8 cellular contexts compared by ENCODE assay signal in the genomic region with DNA sequence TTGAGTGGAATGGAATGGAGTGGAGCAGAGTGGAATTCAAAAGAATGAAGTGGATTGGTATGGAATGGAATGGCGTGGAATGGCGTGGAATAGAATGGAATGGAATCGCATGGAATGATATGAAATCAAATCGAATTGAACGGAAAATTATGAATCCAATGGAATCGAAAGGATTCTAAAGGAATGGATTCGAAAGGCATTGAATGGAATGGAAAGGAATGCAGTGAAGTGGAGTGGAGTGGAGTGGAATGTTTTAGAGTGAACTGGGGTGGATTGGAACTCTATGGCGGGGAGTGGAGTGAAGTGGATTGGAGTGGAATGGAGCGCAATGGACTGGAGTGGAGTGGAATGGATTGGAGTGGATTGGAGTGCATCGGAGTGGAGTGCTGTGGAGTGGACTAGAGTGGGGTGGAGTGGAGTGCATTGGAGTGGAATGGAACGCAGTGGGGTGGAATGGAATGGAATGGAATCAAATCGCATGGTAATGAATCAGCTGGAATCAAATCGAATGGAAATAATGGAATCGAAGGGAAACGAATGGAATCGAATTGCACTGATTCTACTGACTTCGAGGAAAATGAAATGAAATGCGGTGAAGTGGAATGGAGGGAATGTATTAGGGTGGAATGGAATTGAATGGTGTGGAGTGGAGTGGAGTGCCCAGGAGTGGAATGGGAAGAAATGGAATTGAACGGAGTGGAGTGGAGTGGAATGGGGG.
A peak's percentile ranks its signal among the peaks of the same experiment; 100 is the strongest.
DNase-seq lines count a peak whose midpoint lies in the region; ATAC-seq and TF ChIP-seq lines count a peak whose summit lies in the region.
"Not testable (repeated sequence)": the region's sequence is repeated elsewhere in the genome, so short reads cannot be mapped to it uniquely, and the experiment has no call there.

No MANE protein-coding gene starts in this region.

- H3K36me3 Mint-ChIP-seq in CD8-positive, alpha-beta T cell = peaks cover 22% of the 10 kb centered on the region
- peaks cover 0 to 26% (median 21%) of the 10 kb centered on the region in 5 donors for H3K36me3 Mint-ChIP-seq in naive thymus-derived CD4-positive, alpha-beta T cell

- peak in 5 of 7 experiments; percentile 12 to 41 (median 21) for DNase-seq in CD8-positive, alpha-beta T cell
- DNase-seq in LHCN-M2 (ENCODE audit: low read depth) = peak; percentile 1
- DNase-seq in activated CD4-positive, alpha-beta T cell treated with anti-CD3 and anti-CD28 coated beads, Interleukin-2, amount 50 U/mL, for 48 hours = peak; percentile 8 to 11
- peak; percentile 5 for DNase-seq in amniotic epithelial cell (ENCODE audit: low read depth)
- DNase-seq in glomerular visceral epithelial cell (ENCODE audit: extremely low spot score) = peak; percentile 33
- peak in 3 of 9 donors; percentile 4 to 36 (median 29) for DNase-seq in naive thymus-derived CD4-positive, alpha-beta T cell
- DNase-seq in superior temporal gyrus (ENCODE audit: extremely low spot score) = peak; percentile 36

- H3K4me3 Mint-ChIP-seq in CD8-positive, alpha-beta T cell = not testable (repeated sequence)
- H3K4me3 Mint-ChIP-seq in naive thymus-derived CD4-positive, alpha-beta T cell = peak overlapping the region in 1 of 10 donors; percentile 1

- H3K27ac ChIP-seq in CD8-positive, alpha-beta T cell (ENCODE audit: low read depth, low read length); naive thymus-derived CD4-positive, alpha-beta T cell (ENCODE audit: low read depth, low read length): not testable (repeated sequence)

- intact Hi-C loops in CD8-positive, alpha-beta T cell (cut with DNase I, micrococcal nuclease); naive thymus-derived CD4-positive, alpha-beta T cell (cut with micrococcal nuclease): not testable (repeated sequence)

- peaks cover 17% of the 10 kb centered on the region for H3K9me3 ChIP-seq in CD8-positive, alpha-beta T cell (ENCODE audit: low read length)
- H3K9me3 ChIP-seq in naive thymus-derived CD4-positive, alpha-beta T cell (ENCODE audit: control insufficient read depth in 2 of 3, low read length in 3 of 3) = peaks cover 12 to 17% (median 17%) of the 10 kb centered on the region in 3 experiments

- not testable (repeated sequence) for H3K36me3 ChIP-seq in CD8-positive, alpha-beta T cell (ENCODE audit: insufficient read depth, low read length); naive thymus-derived CD4-positive, alpha-beta T cell (ENCODE audit: control insufficient read depth in 2 of 3, insufficient read depth in 3 of 3, low read length in 3 of 3)

- not testable (repeated sequence) for ATAC-seq in CD8-positive, alpha-beta T cell
- peak; percentile 29 for ATAC-seq in GM21515 (IDR thresholded peaks at IDR 0.05; ENCODE audit: unreplicated experiment)
- peak; percentile 57 for ATAC-seq in naive thymus-derived CD4-positive, alpha-beta T cell

- H3K27me3 Mint-ChIP-seq in CD8-positive, alpha-beta T cell (ENCODE audit: low read depth); naive thymus-derived CD4-positive, alpha-beta T cell: not testable (repeated sequence)

- not testable (repeated sequence) for TF ChIP-seq CTCF in CD8-positive, alpha-beta T cell (IDR thresholded peaks at IDR 0.05)

- H3K27me3 ChIP-seq in CD8-positive, alpha-beta T cell (ENCODE audit: insufficient read depth, low read length); naive thymus-derived CD4-positive, alpha-beta T cell (ENCODE audit: control insufficient read depth in 2 of 2, insufficient read depth in 2 of 2, low read length in 2 of 2): not testable (repeated sequence)

- not testable (repeated sequence) for H3K4me1 Mint-ChIP-seq in CD8-positive, alpha-beta T cell (ENCODE audit: low read depth)
- H3K4me1 Mint-ChIP-seq in naive thymus-derived CD4-positive, alpha-beta T cell = peaks cover 0 to 18% (median 0%) of the 10 kb centered on the region in 7 donors

- not testable (repeated sequence) for H3K27ac Mint-ChIP-seq in CD8-positive, alpha-beta T cell; naive thymus-derived CD4-positive, alpha-beta T cell

- POLR2A ChIA-PET in CD8-positive, alpha-beta T cell (lab: Charles Lee); naive thymus-derived CD4-positive, alpha-beta T cell (lab: Charles Lee): not testable (repeated sequence)

- CTCF ChIA-PET in CD8-positive, alpha-beta T cell (lab: Charles Lee); naive thymus-derived CD4-positive, alpha-beta T cell (lab: Charles Lee): not testable (repeated sequence)

- H3K4me1 ChIP-seq in CD8-positive, alpha-beta T cell (ENCODE audit: insufficient read depth, low read length); naive thymus-derived CD4-positive, alpha-beta T cell (ENCODE audit: control insufficient read depth in 2 of 2, insufficient read depth in 2 of 2, low read length in 2 of 2): not testable (repeated sequence)

- H3K9me3 Mint-ChIP-seq in CD8-positive, alpha-beta T cell = peaks cover 29% of the 10 kb centered on the region
- H3K9me3 Mint-ChIP-seq in naive thymus-derived CD4-positive, alpha-beta T cell = peaks cover 0 to 55% (median 23%) of the 10 kb centered on the region in 11 donors

- H3K4me3 ChIP-seq in CD8-positive, alpha-beta T cell (ENCODE audit: low read depth, low read length); naive thymus-derived CD4-positive, alpha-beta T cell (ENCODE audit: low read length): not testable (repeated sequence)
